ENCODE assay signal across 10 cellular contexts in the genomic region with DNA sequence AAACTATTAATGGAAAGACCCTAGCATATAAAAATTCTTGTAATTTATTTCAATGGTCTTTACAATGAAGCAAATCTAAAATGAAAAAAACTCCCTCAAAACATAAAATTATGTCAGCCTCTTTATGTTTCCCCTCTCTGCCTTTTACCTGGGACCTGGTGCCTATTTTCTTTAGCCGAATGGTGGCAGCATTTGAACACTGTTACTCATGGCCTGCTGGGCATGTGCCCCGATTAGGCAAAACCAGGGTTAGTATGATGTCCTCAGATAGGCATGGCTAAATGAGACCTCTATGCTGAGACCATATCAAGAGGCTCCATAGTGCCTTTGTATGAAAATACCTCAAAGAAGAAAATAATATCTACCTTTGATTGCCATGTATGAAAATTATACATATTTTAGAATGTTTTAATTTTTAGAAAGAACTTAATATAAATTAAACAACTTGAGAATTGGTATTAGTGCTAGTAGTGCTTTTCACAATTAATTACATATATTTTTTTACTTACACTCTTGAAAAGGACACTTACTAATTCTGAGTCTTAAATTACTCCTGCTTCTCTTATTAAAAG. TPM values are rescaled to one million over a fixed set of nuclear protein-coding genes. Genes with fewer than 3 reads are reported as not detected.
A peak's percentile ranks its signal among the peaks of the same experiment; 100 is the strongest.
DNase-seq lines count a peak whose midpoint lies in the region; ATAC-seq and TF ChIP-seq lines count a peak whose summit lies in the region.
"Had no signal": no experiment of that assay in that cellular context is flagged by ENCODE, and none has a peak within 500 bp of the region (broad histone marks: within the 10 kb centered on the region; RNA-seq: fewer than 3 reads in every experiment).

No MANE protein-coding gene starts in this region.

- no peak overlapping the region for H3K23ac ChIP-seq in IMR-90 (ENCODE audit: low read depth, low read length)

- H3K4me2 ChIP-seq in IMR-90 (ENCODE audit: low read depth, low read length) = no peak overlapping the region

- H3K9ac ChIP-seq in IMR-90 (ENCODE audit: low read depth, low read length) = no peak overlapping the region

- H2AFZ ChIP-seq in IMR-90 (replicated peaks; ENCODE audit: low read length, poor library complexity) = no peak overlapping the region

- no peak overlapping the region for H2AK5ac ChIP-seq in IMR-90 (ENCODE audit: low read depth, low read length)

- dilution Hi-C loops in IMR-90 (cut with HindIII; ENCODE audit: low sequenced_read_pairs, unreplicated experiment) = no loop called here

- no peak overlapping the region for H3K56ac ChIP-seq in IMR-90 (ENCODE audit: extremely low read depth, insufficient read depth, low read length)

- TF ChIP-seq CTCF in IMR-90 (conservative IDR thresholded peaks at IDR 0.05; ENCODE audit: low read depth, low read length) (peak; percentile 37), RWPE2 (IDR thresholded peaks at IDR 0.05; ENCODE audit: poor library complexity, severe bottlenecking) (peak; percentile 86), fibroblast of villous mesenchyme (IDR thresholded peaks at IDR 0.05; ENCODE audit: insufficient read depth, low read depth, low read length) (peak; percentile 52), esophagus muscularis mucosa (IDR thresholded peaks at IDR 0.05) (peak in 1 of 3 experiments; percentile 20)

- ATAC-seq in GM18909 (IDR thresholded peaks at IDR 0.05; ENCODE audit: poor library complexity, unreplicated experiment) (peak; percentile 76), IMR-90 (ENCODE audit: low read depth) (peak; percentile 73), RWPE2 (ENCODE audit: low read depth) (peak; percentile 92), T-helper 17 cell (no peak)

- no peak overlapping the region for H4K8ac ChIP-seq in IMR-90 (ENCODE audit: low read depth in 2 of 2, low read length in 2 of 2)

- BruUV-seq in IMR-90 (replicated peaks; lab: Mats Ljungman, UMichigan) = no TSS peak

- no peak overlapping the region for H3K14ac ChIP-seq in IMR-90 (replicated peaks; ENCODE audit: low read depth, low read length)

- TF ChIP-seq EP300 in esophagus muscularis mucosa (IDR thresholded peaks at IDR 0.05) = no peak

- H3K27me3 ChIP-seq in IMR-90 (ENCODE audit: control insufficient read depth, insufficient read depth, low read length) = no peaks in the 10 kb centered on the region; the same call in 1 of the 2 replicates
- H3K27me3 ChIP-seq in RWPE2 (ENCODE audit: insufficient read depth, poor library complexity, severe bottlenecking) = no peaks in the 10 kb centered on the region
- H3K27me3 ChIP-seq in esophagus muscularis mucosa = no peaks in the 10 kb centered on the region

- no peaks in the 10 kb centered on the region for H3K9me1 ChIP-seq in IMR-90 (ENCODE audit: insufficient read depth, low read length)

- CTCF ChIA-PET in IMR-90 (lab: Yijun Ruan, JAX) = interaction anchor here (1.0 to 1.2 kb wide), 2 partner anchors 133 to 135 kb away, joined by 3 to 4 read pairs; no protein-coding TSS in a partner anchor

- H3K4ac ChIP-seq in IMR-90 (ENCODE audit: low read depth, low read length) = no peak overlapping the region

- H3K27ac ChIP-seq in IMR-90 (ENCODE audit: insufficient read depth, low read length) (no peak overlapping the region), RWPE2 (ENCODE audit: poor library complexity, severe bottlenecking) (no peak overlapping the region), esophagus muscularis mucosa (replicated peaks in 1 of 4) (no peak overlapping the region)
- H3K27ac ChIP-seq: thoracic aorta had no signal

- intact Hi-C loops in IMR-90 (cut with micrococcal nuclease) = loop anchor here (1.0 to 2.0 kb wide), 2 partner anchors 88 to 136 kb away; no protein-coding TSS in a partner anchor
- intact Hi-C loops in esophagus muscularis mucosa (cut with DNase I) = no loop called here

- peaks cover 33% of the 10 kb centered on the region for H3K27me3 Mint-ChIP-seq in T-helper 17 cell

- H3K36me3 Mint-ChIP-seq in T-helper 17 cell (ENCODE audit: low read depth) = peaks cover 3% of the 10 kb centered on the region

- no peak overlapping the region for H2BK120ac ChIP-seq in IMR-90 (ENCODE audit: low read depth, low read length)

- no peaks in the 10 kb centered on the region for H3K4me1 Mint-ChIP-seq in T-helper 17 cell

- 40% methylated on average over 1 of the region's 2 CpGs; no CpG with 5 or more reads in 1 of the 2 experiments for WGBS in IMR-90 (ENCODE audit: extremely low coverage in 2 of 2, insufficient read length in 1 of 2), 2 experiments
- WGBS in esophagus muscularis mucosa = 37% methylated on average over 2 of the region's 2 CpGs

- TF ChIP-seq RAD21 in IMR-90 (IDR thresholded peaks at IDR 0.05; ENCODE audit: low read length) = peak; percentile 60

- no peaks in the 10 kb centered on the region for H4K20me1 ChIP-seq in IMR-90 (ENCODE audit: insufficient read depth, low read length)

- no peak overlapping the region for H2BK15ac ChIP-seq in IMR-90 (ENCODE audit: low read depth, low read length)

- no peak overlapping the region for H3K4me3 Mint-ChIP-seq in T-helper 17 cell

- H3K79me1 ChIP-seq in IMR-90 (ENCODE audit: low read depth in 1 of 2, low read length in 2 of 2) = no peaks in the 10 kb centered on the region

- H4K5ac ChIP-seq in IMR-90 (ENCODE audit: low read depth, low read length) = no peak overlapping the region

- peak; percentile 8 for DNase-seq in DMS114 treated with DMSO at 0.1 percent for 48 hours (lab: John Stamatoyannopoulos, UW; ENCODE audit: unreplicated experiment)
- peak; percentile 27 for DNase-seq in IMR-90
- DNase-seq in RWPE2 (ENCODE audit: low spot score) = no peak
- DNase-seq in fibroblast of villous mesenchyme (ENCODE audit: low read depth) = peak; percentile 28
- no peak for DNase-seq in activated effector memory CD4-positive, alpha-beta T cell treated with Interleukin-2 at 50 U/mL for 16 hours
- no peak for DNase-seq in esophagus muscularis mucosa (ENCODE audit: extremely low spot score)
- DNase-seq in T-helper 17 cell = no peak
- DNase-seq: left cardiac atrium had no signal

- no peak overlapping the region for H2BK5ac ChIP-seq in IMR-90 (ENCODE audit: low read depth, low read length, poor library complexity, severe bottlenecking)

- H3K4me1 ChIP-seq in IMR-90 (ENCODE audit: control insufficient read depth, insufficient read depth, low read length) = no peaks in the 10 kb centered on the region
- no peaks in the 10 kb centered on the region for H3K4me1 ChIP-seq in RWPE2 (ENCODE audit: insufficient read depth, poor library complexity, severe bottlenecking)
- peaks cover 0 to 9% (median 0%) of the 10 kb centered on the region in 4 donors for H3K4me1 ChIP-seq in esophagus muscularis mucosa

- no peak overlapping the region for H3K27ac Mint-ChIP-seq in T-helper 17 cell

- no peak overlapping the region for H2BK20ac ChIP-seq in IMR-90 (ENCODE audit: low read depth, low read length)

- POLR2A ChIA-PET in IMR-90 (lab: Charles Lee; ENCODE audit: unreplicated experiment) = no interaction called here

- no peak overlapping the region for H2AK9ac ChIP-seq in IMR-90 (replicated peaks; ENCODE audit: low read depth, low read length, poor library complexity)

- in situ Hi-C loops in IMR-90 (cut with MboI; ENCODE audit: low sequenced_read_pairs) = loop anchor here (10.0 kb wide), 1 partner anchor 90 kb away; no protein-coding TSS in a partner anchor

- H4K91ac ChIP-seq in IMR-90 (ENCODE audit: insufficient read depth, low read depth, low read length) = no peak overlapping the region

- TF ChIP-seq POLR2A in IMR-90 (IDR thresholded peaks at IDR 0.05; ENCODE audit: low read depth, low read length) (no peak), esophagus muscularis mucosa (IDR thresholded peaks at IDR 0.05; ENCODE audit: low read depth) (no peak)

- no peaks in the 10 kb centered on the region for H3K36me3 ChIP-seq in IMR-90 (ENCODE audit: control insufficient read depth, insufficient read depth, low read length)
- no peaks in the 10 kb centered on the region for H3K36me3 ChIP-seq in RWPE2 (ENCODE audit: low read depth)
- H3K36me3 ChIP-seq in esophagus muscularis mucosa = no peaks in the 10 kb centered on the region
- H3K36me3 ChIP-seq: thoracic aorta had no signal

- H3K4me3 ChIP-seq in IMR-90 (ENCODE audit: insufficient read depth, low read depth, low read length) = no peak overlapping the region
- no peak overlapping the region for H3K4me3 ChIP-seq in RWPE2 (ENCODE audit: severe bottlenecking)
- no peak overlapping the region for H3K4me3 ChIP-seq in fibroblast of villous mesenchyme (ENCODE audit: low read depth, low read length)
- no peak overlapping the region for H3K4me3 ChIP-seq in esophagus muscularis mucosa
- H3K4me3 ChIP-seq: thoracic aorta had no signal

- H3K9me3 ChIP-seq in IMR-90 (ENCODE audit: control insufficient read depth, insufficient read depth, low read length) = no peaks in the 10 kb centered on the region
- no peaks in the 10 kb centered on the region for H3K9me3 ChIP-seq in RWPE2 (ENCODE audit: severe bottlenecking)
- no peaks in the 10 kb centered on the region for H3K9me3 ChIP-seq in esophagus muscularis mucosa
- no peaks in the 10 kb centered on the region for H3K9me3 ChIP-seq in T-helper 17 cell (ENCODE audit: control insufficient read depth, low read length, poor library complexity, severe bottlenecking)
- H3K9me3 ChIP-seq: thoracic aorta had no signal

- H3K18ac ChIP-seq in IMR-90 (ENCODE audit: low read depth, low read length) = no peak overlapping the region

TF ChIP-seq in IMR-90, 13 proteins besides CTCF, POLR2A, EP300 and RAD21:
- TF ChIP-seq, protein P1, sequence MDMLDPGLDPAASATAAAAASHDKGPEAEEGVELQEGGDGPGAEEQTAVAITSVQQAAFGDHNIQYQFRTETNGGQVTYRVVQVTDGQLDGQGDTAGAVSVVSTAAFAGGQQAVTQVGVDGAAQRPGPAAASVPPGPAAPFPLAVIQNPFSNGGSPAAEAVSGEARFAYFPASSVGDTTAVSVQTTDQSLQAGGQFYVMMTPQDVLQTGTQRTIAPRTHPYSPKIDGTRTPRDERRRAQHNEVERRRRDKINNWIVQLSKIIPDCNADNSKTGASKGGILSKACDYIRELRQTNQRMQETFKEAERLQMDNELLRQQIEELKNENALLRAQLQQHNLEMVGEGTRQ (IDR thresholded peaks at IDR 0.05; ENCODE audit: low read depth, low read length) = no peak
- TF ChIP-seq MAFK (IDR thresholded peaks at IDR 0.05; ENCODE audit: low read depth, low read length) (no peak), FOS (IDR thresholded peaks at IDR 0.05; ENCODE audit: low read depth, low read length) (no peak), MXI1 (IDR thresholded peaks at IDR 0.05; ENCODE audit: borderline replicate concordance, low read depth, low read length) (no peak), CHD1 (IDR thresholded peaks at IDR 0.05; ENCODE audit: low read depth, low read length) (no peak), CEBPB (IDR thresholded peaks at IDR 0.05; ENCODE audit: low read depth, low read length) (no peak), RFX5 (IDR thresholded peaks at IDR 0.05; ENCODE audit: low read depth, low read length) (no peak), NFE2L2 (IDR thresholded peaks at IDR 0.05; ENCODE audit: low read depth, low read length) (no peak)

RNA-seq across cellular contexts. Expression of a gene that starts 22.5 kb away (rescaled TPM):
- total RNA-seq in IMR-90 (2012; rRNA removed) (not detected in 2 replicates), fibroblast of villous mesenchyme (not detected in 2 replicates), esophagus muscularis mucosa (not detected), T-helper 17 cell (not detected)
- polyA plus RNA-seq in IMR-90 (2012; rRNA removed) = 0.09 TPM in 1 of 2 replicates, not detected in the other
- not detected in 2 replicates for polyA plus RNA-seq in IMR-90 (2012; cell fraction: cytosol; rRNA removed)
- not detected in 2 replicates for polyA plus RNA-seq in IMR-90 (2012; cell fraction: nucleus; rRNA removed; ENCODE audit: low replicate concordance)
- total RNA-seq: left cardiac atrium, thoracic aorta had no signal

Comparison
In these comparisons a context has a peak if more than half of its experiments do, and no peak if none do; other contexts are left out.
1. DNase-seq: peak in DMS114 treated with DMSO at 0.1 percent for 48 hours (single experiment), IMR-90 (single experiment) and fibroblast of villous mesenchyme (single experiment); none in RWPE2 (single experiment), activated effector memory CD4-positive, alpha-beta T cell treated with Interleukin-2 at 50 U/mL for 16 hours (single experiment), esophagus muscularis mucosa (single experiment) and T-helper 17 cell (0 of 3).